14 cellular contexts compared by ENCODE assay signal in genomic region chr22:46657655-46657953, GRCh38.
"Had no signal": no experiment of that assay in that cellular context is flagged by ENCODE, and none has a peak within 500 bp of the region (broad histone marks: within the 10 kb centered on the region; RNA-seq: fewer than 3 reads in every experiment).

No MANE protein-coding gene starts in this region.

- ATAC-seq: effector memory CD8-positive, alpha-beta T cell; gastrocnemius medialis; left lobe of liver; naive thymus-derived CD4-positive, alpha-beta T cell; right cardiac atrium had no signal

- H3K9me3 Mint-ChIP-seq: dendritic cell treated with granulocyte-macrophage colony-stimulating factor and Interleukin-4, amounts not matched to agents 40 ng/mL and 50 ng/mL, for 4 days; effector memory CD8-positive, alpha-beta T cell; nephron progenitor cell had no signal

- H3K27ac Mint-ChIP-seq: dendritic cell treated with granulocyte-macrophage colony-stimulating factor and Interleukin-4, amounts not matched to agents 40 ng/mL and 50 ng/mL, for 4 days; nephron progenitor cell had no signal

- H3K27me3 Mint-ChIP-seq: dendritic cell treated with granulocyte-macrophage colony-stimulating factor and Interleukin-4, amounts not matched to agents 40 ng/mL and 50 ng/mL, for 4 days; effector memory CD8-positive, alpha-beta T cell; naive thymus-derived CD4-positive, alpha-beta T cell had no signal

- DNase-seq: effector memory CD8-positive, alpha-beta T cell; gastrocnemius medialis; glutamatergic neuron; islet precursor cell; naive thymus-derived CD4-positive, alpha-beta T cell; nephron progenitor cell; small intestine; stimulated activated CD4-positive, alpha-beta T cell treated with anti-CD3 and anti-CD28 coated beads, Interleukin-12 subunit alpha, Interleukin-12 subunit beta, amount 100 ng/mL, for 4 hours; stimulated activated CD4-positive, alpha-beta T cell treated with anti-CD3 and anti-CD28 coated beads, Interleukin-2, amount 100 ng/mL, for 48 hours; stomach; transverse colon had no signal

- H3K4me3 Mint-ChIP-seq: dendritic cell treated with granulocyte-macrophage colony-stimulating factor and Interleukin-4, amounts not matched to agents 40 ng/mL and 50 ng/mL, for 4 days; effector memory CD8-positive, alpha-beta T cell; naive thymus-derived CD4-positive, alpha-beta T cell; nephron progenitor cell had no signal
